Comparison of ENCODE assay signal across 1 cellular context in the genomic region with DNA sequence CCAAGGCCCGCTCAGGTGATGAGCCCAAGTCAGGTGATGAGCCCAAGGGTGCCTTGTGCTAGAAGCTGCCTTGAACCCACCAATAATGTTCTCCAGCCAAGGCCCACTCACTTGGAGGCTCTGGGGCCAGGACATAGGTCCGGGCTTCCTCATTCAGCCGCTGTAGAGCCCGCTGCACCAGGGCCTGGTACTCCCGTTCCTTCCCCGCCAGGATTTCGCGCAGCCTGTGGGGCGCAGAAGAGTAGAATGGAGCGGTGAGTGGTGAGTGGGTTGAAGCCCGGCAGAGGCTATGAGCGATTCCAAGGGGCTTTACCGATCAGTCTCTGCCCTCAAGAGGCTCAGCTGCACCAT.
A peak's percentile ranks its signal among the peaks of the same experiment; 100 is the strongest.
TF ChIP-seq lines count a peak whose summit lies in the region.

No MANE protein-coding gene starts in this region.

TF ChIP-seq in WTC11, 78 proteins besides CTCF, POLR2A, EP300 and RAD21:
- TF ChIP-seq PRDM15 (CRISPR knock-in tag; IDR thresholded peaks at IDR 0.05), result peak; percentile 83
- no peak for TF ChIP-seq NR2C2 (CRISPR knock-in tag; IDR thresholded peaks at IDR 0.05)
- TF ChIP-seq RORB (CRISPR knock-in tag; IDR thresholded peaks at IDR 0.05), result no peak
- no peak for TF ChIP-seq ATF1 (CRISPR knock-in tag; IDR thresholded peaks at IDR 0.05)
- TF ChIP-seq ZNF423 (CRISPR knock-in tag; IDR thresholded peaks at IDR 0.05), result no peak
- TF ChIP-seq HMGA2 (CRISPR knock-in tag; IDR thresholded peaks at IDR 0.05), result no peak
- no peak for TF ChIP-seq ARID4B (CRISPR knock-in tag; IDR thresholded peaks at IDR 0.05; ENCODE audit: borderline replicate concordance)
